ENCODE assay signal across 8 cellular contexts in genomic region chr19:51927859-51928258, GRCh38. TPM values are rescaled to one million over a fixed set of nuclear protein-coding genes. Genes with fewer than 3 reads are reported as not detected.
DNase-seq lines count a peak whose midpoint lies in the region; ATAC-seq and TF ChIP-seq lines count a peak whose summit lies in the region.

No MANE protein-coding gene starts in this region.

- intact Hi-C loops in dendritic cell treated with granulocyte-macrophage colony-stimulating factor and Interleukin-4, amounts not matched to agents 40 ng/mL and 50 ng/mL, for 4 days (cut with micrococcal nuclease) = loop anchor here (1.0 to 5.0 kb wide), 2 partner anchors 23 to 79 kb away; partner anchors contain the start of genes ZNF615 and ZNF649

- DNase-seq in AG09309 (ENCODE audit: low read depth) = no peak
- no peak for DNase-seq in natural killer cell treated with Interleukin-12 subunit alpha and Interleukin-12 subunit beta and Interleukin-15 and Interleukin-18, amount 100 ng/mL, for 72 hours (ENCODE audit: low spot score)
- no peak for DNase-seq in HUDEP-2 (lab: John Stamatoyannopoulos, UW; ENCODE audit: unreplicated experiment in 76 of 76)
- DNase-seq in H4 (ENCODE audit: low spot score) = no peak
- DNase-seq in NCI-H524 (lab: John Stamatoyannopoulos, UW) = no peak
- no peak for DNase-seq in stimulated activated CD4-positive, alpha-beta T cell treated with anti-CD3 and anti-CD28 coated beads, Interleukin-4, amount 100 ng/mL, for 4 hours

- peak overlapping the region; percentile 72 for H3K4me3 ChIP-seq in AG09309 (ENCODE audit: control insufficient read depth, low read depth, low read length)
- peak overlapping the region; percentile 84 for H3K4me3 ChIP-seq in Loucy (ENCODE audit: low read length, poor library complexity, severe bottlenecking)

- H3K27me3 ChIP-seq in Loucy (ENCODE audit: insufficient read depth, low read length, poor library complexity, severe bottlenecking) = no peaks in the 10 kb centered on the region

- H3K79me2 ChIP-seq in Loucy (ENCODE audit: insufficient read depth, low read length) = peaks cover 17% of the 10 kb centered on the region

- TF ChIP-seq CTCF in AG09309 (IDR thresholded peaks at IDR 0.05; ENCODE audit: control insufficient read depth, insufficient read depth, low read depth, low read length, missing control alignments) (no peak), Loucy (conservative IDR thresholded peaks at IDR 0.05; ENCODE audit: low read length) (no peak)

- H3K4me2 ChIP-seq in Loucy (ENCODE audit: low read depth, low read length, poor library complexity, severe bottlenecking) = peak overlapping the region; percentile 70

- peaks cover 11% of the 10 kb centered on the region for H3K4me1 ChIP-seq in Loucy (ENCODE audit: insufficient read depth, low read length, poor library complexity, severe bottlenecking)

- H4K20me1 ChIP-seq in Loucy (ENCODE audit: insufficient read depth, low read length, poor library complexity, severe bottlenecking) = no peaks in the 10 kb centered on the region

- H3K4me3 Mint-ChIP-seq in dendritic cell treated with granulocyte-macrophage colony-stimulating factor and Interleukin-4, amounts not matched to agents 40 ng/mL and 50 ng/mL, for 4 days = peak overlapping the region; percentile 95
- peak overlapping the region; percentile 89 for H3K4me3 Mint-ChIP-seq in natural killer cell treated with Interleukin-12 subunit alpha and Interleukin-12 subunit beta and Interleukin-15 and Interleukin-18, amount 100 ng/mL, for 72 hours

- H3F3A ChIP-seq in Loucy (ENCODE audit: low read depth) = no peaks in the 10 kb centered on the region

- peaks cover 72% of the 10 kb centered on the region for H3K9me3 Mint-ChIP-seq in dendritic cell treated with granulocyte-macrophage colony-stimulating factor and Interleukin-4, amounts not matched to agents 40 ng/mL and 50 ng/mL, for 4 days
- H3K9me3 Mint-ChIP-seq in natural killer cell treated with Interleukin-12 subunit alpha and Interleukin-12 subunit beta and Interleukin-15 and Interleukin-18, amount 100 ng/mL, for 72 hours = peaks cover 22% of the 10 kb centered on the region

- no peaks in the 10 kb centered on the region for H3K9me2 ChIP-seq in Loucy (replicated peaks; ENCODE audit: low read depth, low read length)

- peaks cover 66% of the 10 kb centered on the region for H3K36me3 Mint-ChIP-seq in dendritic cell treated with granulocyte-macrophage colony-stimulating factor and Interleukin-4, amounts not matched to agents 40 ng/mL and 50 ng/mL, for 4 days (ENCODE audit: low read depth)
- peaks cover 68% of the 10 kb centered on the region for H3K36me3 Mint-ChIP-seq in natural killer cell treated with Interleukin-12 subunit alpha and Interleukin-12 subunit beta and Interleukin-15 and Interleukin-18, amount 100 ng/mL, for 72 hours

- peak overlapping the region; percentile 99; the same call in 1 of the 2 replicates for H2AFZ ChIP-seq in Loucy (ENCODE audit: low read length)

- H3K27ac Mint-ChIP-seq in dendritic cell treated with granulocyte-macrophage colony-stimulating factor and Interleukin-4, amounts not matched to agents 40 ng/mL and 50 ng/mL, for 4 days = peak overlapping the region; percentile 94
- peak overlapping the region; percentile 88 to 95 for H3K27ac Mint-ChIP-seq in natural killer cell treated with Interleukin-12 subunit alpha and Interleukin-12 subunit beta and Interleukin-15 and Interleukin-18, amount 100 ng/mL, for 72 hours

- peak overlapping the region; percentile 82 for H3K9ac ChIP-seq in Loucy (ENCODE audit: low read depth, low read length, poor library complexity, severe bottlenecking)

- no peak for ATAC-seq in natural killer cell treated with Interleukin-12 subunit alpha and Interleukin-12 subunit beta and Interleukin-15 and Interleukin-18, amount 100 ng/mL, for 72 hours

- 0 out of 2 replicates have a peak, but pooled peaks cover 8% of the 10 kb centered on the region for H3K36me3 ChIP-seq in Loucy (ENCODE audit: insufficient read depth, low read length)

- no peaks in the 10 kb centered on the region for H3K27me3 Mint-ChIP-seq in dendritic cell treated with granulocyte-macrophage colony-stimulating factor and Interleukin-4, amounts not matched to agents 40 ng/mL and 50 ng/mL, for 4 days
- peaks cover 0 to 2% of the 10 kb centered on the region in 2 donors for H3K27me3 Mint-ChIP-seq in natural killer cell treated with Interleukin-12 subunit alpha and Interleukin-12 subunit beta and Interleukin-15 and Interleukin-18, amount 100 ng/mL, for 72 hours

- peaks cover 21% of the 10 kb centered on the region for H3K4me1 Mint-ChIP-seq in dendritic cell treated with granulocyte-macrophage colony-stimulating factor and Interleukin-4, amounts not matched to agents 40 ng/mL and 50 ng/mL, for 4 days (ENCODE audit: low read depth)
- H3K4me1 Mint-ChIP-seq in natural killer cell treated with Interleukin-12 subunit alpha and Interleukin-12 subunit beta and Interleukin-15 and Interleukin-18, amount 100 ng/mL, for 72 hours (ENCODE audit: low read depth in 2 of 2) = peaks cover 24 to 33% of the 10 kb centered on the region in 2 donors

- peaks cover 10% of the 10 kb centered on the region; the same call in 1 of the 2 replicates for H3K9me3 ChIP-seq in Loucy (ENCODE audit: insufficient read depth, low read depth, low read length)

RNA-seq across cellular contexts. Expression of gene ZNF613, which starts 0.6 kb away (rescaled TPM):
- total RNA-seq in natural killer cell treated with Interleukin-12 subunit alpha and Interleukin-12 subunit beta and Interleukin-15 and Interleukin-18, amount 100 ng/mL, for 72 hours = 1 to 10 TPM; 4.8 to 6.0 TPM
- 2.5 and 9.3 TPM in 2 replicates for total RNA-seq in H4 (2014; rRNA removed; shearing (Covaris generic))

RNA-seq across cellular contexts. Expression of gene ZNF649, which starts 23.0 kb away (rescaled TPM):
- total RNA-seq in natural killer cell treated with Interleukin-12 subunit alpha and Interleukin-12 subunit beta and Interleukin-15 and Interleukin-18, amount 100 ng/mL, for 72 hours = 10 to 100 TPM; 10.0 to 14.0 TPM
- 11.2 and 11.5 TPM in 2 replicates for total RNA-seq in H4 (2014; rRNA removed; shearing (Covaris generic))

RNA-seq across cellular contexts. Expression of gene ZNF577, which starts 40.1 kb away (rescaled TPM):
- total RNA-seq in natural killer cell treated with Interleukin-12 subunit alpha and Interleukin-12 subunit beta and Interleukin-15 and Interleukin-18, amount 100 ng/mL, for 72 hours = 1 to 10 TPM; 8.1 to 9.8 TPM
- 4.0 and 5.1 TPM in 2 replicates for total RNA-seq in H4 (2014; rRNA removed; shearing (Covaris generic))

RNA-seq across cellular contexts. Expression of gene ZNF350, which starts 58.8 kb away (rescaled TPM):
- total RNA-seq in natural killer cell treated with Interleukin-12 subunit alpha and Interleukin-12 subunit beta and Interleukin-15 and Interleukin-18, amount 100 ng/mL, for 72 hours = 10 to 100 TPM in 1 of 2 donors, 1 to 10 TPM in 1; 9.4 to 16.9 TPM
- 5.7 and 7.1 TPM in 2 replicates for total RNA-seq in H4 (2014; rRNA removed; shearing (Covaris generic))
